In the genomic region with DNA sequence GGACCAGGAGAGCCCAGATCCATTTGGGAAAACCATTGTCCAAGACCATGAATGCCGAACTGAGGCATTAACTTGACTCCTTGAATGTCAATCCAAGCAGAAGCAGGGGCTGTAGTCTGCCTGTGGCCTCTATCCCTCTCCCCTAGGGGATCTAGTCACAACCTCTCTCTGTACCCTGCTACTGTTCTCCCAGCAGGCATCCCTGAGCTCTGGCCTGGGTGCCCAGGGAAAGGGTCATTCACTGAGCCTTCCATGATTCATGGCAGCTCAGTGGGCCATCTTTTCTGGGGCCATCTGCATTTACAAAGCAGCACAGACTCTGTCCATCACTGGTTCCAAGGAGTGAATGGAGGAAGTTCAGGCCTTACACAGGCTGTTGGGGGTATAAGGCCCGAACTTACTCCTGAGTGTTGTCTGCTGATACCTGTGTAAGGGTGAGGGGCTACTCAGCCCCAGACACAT, we compare ENCODE assay signal across 15 cellular contexts.
A peak's percentile ranks its signal among the peaks of the same experiment; 100 is the strongest.
DNase-seq lines count a peak whose midpoint lies in the region; ATAC-seq and TF ChIP-seq lines count a peak whose summit lies in the region.
"Had no signal": no experiment of that assay in that cellular context is flagged by ENCODE, and none has a peak within 500 bp of the region (broad histone marks: within the 10 kb centered on the region; RNA-seq: fewer than 3 reads in every experiment).

No MANE protein-coding gene starts in this region.

- TF ChIP-seq CTCF in left ventricle myocardium inferior (IDR thresholded peaks at IDR 0.05; ENCODE audit: borderline replicate concordance) (no peak), foreskin keratinocyte (conservative IDR thresholded peaks at IDR 0.05) (no peak), psoas muscle (IDR thresholded peaks at IDR 0.05) (no peak)

- H3K27ac ChIP-seq in left ventricle myocardium inferior (replicated peaks) (peak overlapping the region; percentile 87), foreskin keratinocyte (peak overlapping the region; percentile 94), psoas muscle (peak overlapping the region; percentile 80), aorta (ENCODE audit: low read depth in 1 of 2, low read length in 2 of 2) (peak overlapping the region; percentile 87 to 89)

- H3K36me3 ChIP-seq in left ventricle myocardium inferior, result no peaks in the 10 kb centered on the region
- no peaks in the 10 kb centered on the region for H3K36me3 ChIP-seq in psoas muscle (ENCODE audit: insufficient read depth in 1 of 2, low read depth in 1 of 2)
- H3K36me3 ChIP-seq in aorta (ENCODE audit: control insufficient read depth in 1 of 2, insufficient read depth in 2 of 2, low read length in 1 of 2), result no peaks in the 10 kb centered on the region

- intact Hi-C loops in left ventricle myocardium inferior (cut with micrococcal nuclease), result no loop called here
- intact Hi-C loops in Right ventricle myocardium inferior (cut with DNase I), result loop anchor here (5.0 kb wide), 2 partner anchors 47 to 148 kb away; no protein-coding TSS in a partner anchor
- intact Hi-C loops in psoas muscle (cut with DNase I), result no loop called here
- intact Hi-C loops in aorta (cut with DNase I), result loop anchor here in 1 of 2 donors (2.0 kb wide), 1 partner anchor 144 kb away; no protein-coding TSS in a partner anchor

- DNase-seq in left ventricle myocardium inferior (no peak), Right ventricle myocardium inferior (ENCODE audit: missing footprints) (no peak), foreskin keratinocyte (no peak), psoas muscle (no peak), aorta (peak in 1 of 2 donors; percentile 34), NOMO-1 (lab: John Stamatoyannopoulos, UW; ENCODE audit: unreplicated experiment in 2 of 2) (no peak), T1000 (lab: John Stamatoyannopoulos, UW) (no peak)
- DNase-seq in activated T-cell treated with anti-CD3 and anti-CD28 coated beads, Interleukin-2, amount 50 U/mL, for 72 hours, result no peak
- DNase-seq: activated CD4-positive, alpha-beta T cell treated with anti-CD3 and anti-CD28 coated beads, Interleukin-2, amount 50 U/mL, for 1 hour; effector CD8-positive, alpha-beta T cell; naive B cell; stimulated activated naive CD4-positive, alpha-beta T cell; T-cell had no signal

- ATAC-seq in Right ventricle myocardium inferior (no peak), foreskin keratinocyte (peak; percentile 0), psoas muscle (peak in 2 of 4 donors; percentile 1), aorta (ENCODE audit: low FRiP score) (no peak)
- no peak for ATAC-seq in activated T-cell treated with anti-CD3 and anti-CD28 coated beads, Interleukin-2, amount 50 U/mL, for 72 hours (replicated peaks in 1 of 2)
- ATAC-seq: HCT116, T-cell had no signal

- H3K27me3 Mint-ChIP-seq in activated T-cell treated with anti-CD3 and anti-CD28 coated beads, Interleukin-2, amount 50 U/mL, for 72 hours (ENCODE audit: low read depth), result no peaks in the 10 kb centered on the region
- H3K27me3 Mint-ChIP-seq: activated naive CD4-positive, alpha-beta T cell treated with anti-CD3 and anti-CD28 coated beads, Interleukin-2, amount 50 U/mL, for 24 hours; naive B cell; T-cell had no signal

- H3K4me3 ChIP-seq in left ventricle myocardium inferior, result no peak overlapping the region
- H3K4me3 ChIP-seq in psoas muscle, result no peak overlapping the region
- no peak overlapping the region for H3K4me3 ChIP-seq in aorta (ENCODE audit: low read length in 2 of 2)

- H3K4me1 ChIP-seq in left ventricle myocardium inferior (peaks cover 91% of the 10 kb centered on the region), foreskin keratinocyte (peaks cover 21% of the 10 kb centered on the region), psoas muscle (peaks cover 55% of the 10 kb centered on the region), aorta (ENCODE audit: control insufficient read depth in 1 of 2, insufficient read depth in 2 of 2, low read length in 2 of 2) (no peaks in the 10 kb centered on the region)

- H3K4me3 Mint-ChIP-seq in activated T-cell treated with anti-CD3 and anti-CD28 coated beads, Interleukin-2, amount 50 U/mL, for 72 hours, result no peak overlapping the region
- H3K4me3 Mint-ChIP-seq: activated naive CD4-positive, alpha-beta T cell treated with anti-CD3 and anti-CD28 coated beads, Interleukin-2, amount 50 U/mL, for 24 hours; naive B cell; T-cell had no signal

- WGBS in psoas muscle, 3 donors, result 46 to 69% (median 53%) methylated on average over 2 of the region's 2 CpGs
- WGBS in aorta, 2 donors, result 49 to 58% methylated on average over 2 of the region's 2 CpGs

- no peak overlapping the region for H3K27ac Mint-ChIP-seq in activated T-cell treated with anti-CD3 and anti-CD28 coated beads, Interleukin-2, amount 50 U/mL, for 72 hours
- H3K27ac Mint-ChIP-seq: activated naive CD4-positive, alpha-beta T cell treated with anti-CD3 and anti-CD28 coated beads, Interleukin-2, amount 50 U/mL, for 24 hours had no signal

- no peaks in the 10 kb centered on the region for H3K27me3 ChIP-seq in left ventricle myocardium inferior (ENCODE audit: low read depth)
- no peaks in the 10 kb centered on the region for H3K27me3 ChIP-seq in foreskin keratinocyte
- H3K27me3 ChIP-seq in psoas muscle (ENCODE audit: insufficient read depth in 3 of 3, low read length in 2 of 3), result no peaks in the 10 kb centered on the region
- H3K27me3 ChIP-seq in aorta (ENCODE audit: control insufficient read depth in 1 of 2, insufficient read depth in 2 of 2, low read length in 1 of 2), result no peaks in the 10 kb centered on the region

- no peaks in the 10 kb centered on the region for H3K9me3 Mint-ChIP-seq in activated T-cell treated with anti-CD3 and anti-CD28 coated beads, Interleukin-2, amount 50 U/mL, for 72 hours
- H3K9me3 Mint-ChIP-seq: activated naive CD4-positive, alpha-beta T cell treated with anti-CD3 and anti-CD28 coated beads, Interleukin-2, amount 50 U/mL, for 24 hours; naive B cell; T-cell had no signal

- peaks cover 7% of the 10 kb centered on the region for H3K4me1 Mint-ChIP-seq in activated T-cell treated with anti-CD3 and anti-CD28 coated beads, Interleukin-2, amount 50 U/mL, for 72 hours (ENCODE audit: low read depth)

- H3K36me3 Mint-ChIP-seq in activated T-cell treated with anti-CD3 and anti-CD28 coated beads, Interleukin-2, amount 50 U/mL, for 72 hours (ENCODE audit: insufficient read depth in 2 of 2), result no peaks in the 10 kb centered on the region
- H3K36me3 Mint-ChIP-seq: activated naive CD4-positive, alpha-beta T cell treated with anti-CD3 and anti-CD28 coated beads, Interleukin-2, amount 50 U/mL, for 24 hours; naive B cell; T-cell had no signal

- no peaks in the 10 kb centered on the region for H3K9me3 ChIP-seq in left ventricle myocardium inferior (replicated peaks)
- no peaks in the 10 kb centered on the region for H3K9me3 ChIP-seq in psoas muscle
- H3K9me3 ChIP-seq in aorta (ENCODE audit: control insufficient read depth, low read length), result no peaks in the 10 kb centered on the region
